In the genomic region with DNA sequence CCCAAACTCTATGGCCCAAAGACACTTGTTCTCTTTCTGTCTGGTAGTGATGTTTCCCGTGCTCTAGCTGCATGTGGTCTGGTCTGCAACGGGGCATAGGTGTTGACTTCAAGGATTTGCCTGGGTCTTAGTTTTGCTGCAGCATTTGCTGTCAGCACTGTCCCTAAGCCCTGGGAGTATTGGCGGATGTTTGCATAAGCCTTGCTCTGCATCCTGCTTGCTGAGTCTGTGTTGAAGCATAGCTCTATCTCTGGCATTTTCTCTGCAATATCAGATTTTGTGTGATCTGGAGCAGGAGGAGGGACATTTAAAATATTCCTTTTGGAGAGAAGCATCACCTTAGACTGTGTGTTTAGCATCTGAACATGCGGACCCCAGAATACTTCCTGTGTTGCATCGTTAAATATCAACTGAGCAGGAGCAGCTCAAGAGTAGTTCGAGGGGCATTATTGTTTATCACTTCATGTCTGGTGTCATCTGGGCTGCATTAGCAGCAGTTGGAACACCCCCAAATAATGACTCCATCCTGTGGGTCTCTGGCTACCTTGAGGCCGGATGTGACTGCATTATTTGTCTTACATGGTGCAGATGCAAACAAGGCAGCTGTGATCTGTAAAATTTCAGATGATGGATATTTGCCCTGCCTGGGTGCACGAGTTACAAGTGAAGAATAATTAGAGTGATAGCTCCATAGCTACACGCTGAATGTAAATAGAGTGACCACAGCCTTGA, we compare ENCODE assay signal across 15 cellular contexts.
DNase-seq lines count a peak whose midpoint lies in the region; ATAC-seq and TF ChIP-seq lines count a peak whose summit lies in the region.
"Had no signal": no experiment of that assay in that cellular context is flagged by ENCODE, and none has a peak within 500 bp of the region (broad histone marks: within the 10 kb centered on the region; RNA-seq: fewer than 3 reads in every experiment).

No MANE protein-coding gene starts in this region.

- POLR2A ChIA-PET in PC-3 (lab: Charles Lee; ENCODE audit: unreplicated experiment), result no interaction called here
- POLR2A ChIA-PET in RWPE1 (lab: Yijun Ruan, JAX; ENCODE audit: low non-redundant PET), result no interaction called here

- H3K36me3 ChIP-seq in PC-3 (ENCODE audit: low read depth, low read length), result no peaks in the 10 kb centered on the region
- H3K36me3 ChIP-seq: stomach had no signal

- H3K9me2 ChIP-seq in PC-3 (replicated peaks; ENCODE audit: low read length), result no peaks in the 10 kb centered on the region

- ATAC-seq in GM18519 (IDR thresholded peaks at IDR 0.05; ENCODE audit: low FRiP score, unreplicated experiment) (peak; percentile 11), PC-3 (peak; percentile 87), GM19328 (IDR thresholded peaks at IDR 0.05; ENCODE audit: unreplicated experiment) (no peak)
- ATAC-seq: left colon had no signal

- DNase-seq in AG10803 (ENCODE audit: low read depth) (peak; percentile 70), PC-3 (peak; percentile 63), fibroblast of peridontal ligament (ENCODE audit: extremely low read depth) (peak; percentile 24), RWPE1 (ENCODE audit: low spot score) (no peak), midbrain (lab: John Stamatoyannopoulos, UW) (no peak), epidermal melanocyte (ENCODE audit: insufficient read length, low spot score) (no peak)
- DNase-seq: activated CD4-positive, alpha-beta T cell treated with anti-CD3 and anti-CD28 coated beads for 4 hours; effector CD8-positive, alpha-beta T cell; Karpas-422; left colon; NCI-H2029 treated with DMSO at 0.1 percent for 48 hours; stomach had no signal

- no peaks in the 10 kb centered on the region for H3K9me3 ChIP-seq in PC-3 (ENCODE audit: low read length)
- H3K9me3 ChIP-seq: stomach had no signal

- TF ChIP-seq CTCF in AG10803 (conservative IDR thresholded peaks at IDR 0.05; ENCODE audit: low read length) (no peak), PC-3 (conservative IDR thresholded peaks at IDR 0.05; ENCODE audit: low read depth, low read length) (no peak), RWPE1 (conservative IDR thresholded peaks at IDR 0.05; ENCODE audit: low read depth) (no peak)

- intact Hi-C loops in PC-3 (cut with micrococcal nuclease), result no loop called here

- H3K9ac ChIP-seq in PC-3 (ENCODE audit: low read length), result 0 out of 2 replicates have a peak overlapping the region, but pooled peaks have one; percentile 5

- H3K79me2 ChIP-seq in PC-3 (ENCODE audit: low read length), result no peaks in the 10 kb centered on the region

- H3K27me3 ChIP-seq in PC-3 (ENCODE audit: low read length), result no peaks in the 10 kb centered on the region

- no TSS peak for BruUV-seq in PC-3 (replicated peaks; lab: Mats Ljungman, UMichigan)

- peak overlapping the region; percentile 42 for H3K27ac ChIP-seq in PC-3 (ENCODE audit: low read length)
- H3K27ac ChIP-seq in RWPE1, result no peak overlapping the region
- H3K27ac ChIP-seq: C4-2B, stomach had no signal

- peak overlapping the region; percentile 44 for H3K4me2 ChIP-seq in PC-3 (ENCODE audit: low read length)

- no peaks in the 10 kb centered on the region for H4K20me1 ChIP-seq in PC-3 (ENCODE audit: low read length)

- H3K4me3 ChIP-seq in AG10803 (ENCODE audit: low read length) (no peak overlapping the region), PC-3 (ENCODE audit: low read length) (no peak overlapping the region)
- H3K4me3 ChIP-seq: stomach had no signal

- H2AFZ ChIP-seq in PC-3 (ENCODE audit: low read length), result peak overlapping the region; percentile 29; the same call in 1 of the 2 replicates

- H3F3A ChIP-seq in PC-3 (ENCODE audit: low read length, unreplicated experiment), result no peaks in the 10 kb centered on the region

- CTCF ChIA-PET in PC-3 (lab: Charles Lee), result no interaction called here
- CTCF ChIA-PET in RWPE1 (lab: Yijun Ruan, JAX), result no interaction called here

- H3K4me1 ChIP-seq in PC-3 (ENCODE audit: insufficient read depth, low read length), result peaks cover 30% of the 10 kb centered on the region
- H3K4me1 ChIP-seq: stomach had no signal

Comparison
In these comparisons a context has a peak if more than half of its experiments do, and no peak if none do; other contexts are left out.
1. DNase-seq: peak in AG10803 (single experiment), PC-3 (single experiment) and fibroblast of peridontal ligament (single experiment); none in RWPE1 (single experiment), midbrain (single experiment) and epidermal melanocyte (single experiment).